8 cellular contexts compared by ENCODE assay signal in genomic region chr11:111446404-111447152, GRCh38.
DNase-seq lines count a peak whose midpoint lies in the region; ATAC-seq and FAIRE-seq lines count a peak whose summit lies in the region.

No MANE protein-coding gene starts in this region.

- H3K4me1 ChIP-seq in BLaER1: peaks cover 65% of the 10 kb centered on the region

- H3K4me3 ChIP-seq in BLaER1: no peak overlapping the region

- H3K36me3 ChIP-seq in BLaER1: no peaks in the 10 kb centered on the region

- DNase-seq in GM19239 (ENCODE audit: insufficient read length, low spot score): peak; percentile 89
- peak; percentile 90 for DNase-seq in NCI-H345 treated with DMSO at 0.1 percent for 48 hours (lab: John Stamatoyannopoulos, UW; ENCODE audit: unreplicated experiment)
- DNase-seq in cerebellar cortex (ENCODE audit: low spot score): peak; percentile 93
- peak; percentile 96 for DNase-seq in left kidney (ENCODE audit: low read depth, low spot score)
- peak; percentile 35 to 52 (median 48) for DNase-seq in stimulated activated CD4-positive, alpha-beta T cell treated with anti-CD3 and anti-CD28 coated beads, TNF-alpha, amount 100 ng/mL, for 1 hour (ENCODE audit: low read depth in 3 of 3, low spot score in 1 of 3)

- FAIRE-seq in GM19239 (lab: Jason Lieb, UNC): peak; percentile 100

- ATAC-seq in HG03378 (IDR thresholded peaks at IDR 0.05; ENCODE audit: unreplicated experiment): peak; percentile 90
- ATAC-seq in activated CD4-positive, CD25-positive, alpha-beta regulatory T cell treated with anti-CD3 and anti-CD28 coated beads, Interleukin-2, amount 50 U/mL, for 24 hours: peak; percentile 87 to 88

- H3K27ac ChIP-seq in BLaER1: no peak overlapping the region

- no peaks in the 10 kb centered on the region for H3K27me3 ChIP-seq in BLaER1

- no peaks in the 10 kb centered on the region for H3K9me3 ChIP-seq in BLaER1

- no peak overlapping the region for H3K9ac ChIP-seq in BLaER1

- H3K4me2 ChIP-seq in BLaER1: peak overlapping the region; percentile 44

- H4K20me1 ChIP-seq in BLaER1: peaks cover 16% of the 10 kb centered on the region; the same call in 1 of the 2 replicates
